8 cellular contexts compared by ENCODE assay signal in genomic region chr7:56079450-56080185, GRCh38. TPM values are rescaled to one million over a fixed set of nuclear protein-coding genes. Genes with fewer than 3 reads are reported as not detected.
DNase-seq lines count a peak whose midpoint lies in the region; ATAC-seq and TF ChIP-seq lines count a peak whose summit lies in the region.

No MANE protein-coding gene starts in this region.

- TF ChIP-seq CTCF in stomach (IDR thresholded peaks at IDR 0.05), result peak in 5 of 7 experiments; percentile 57 to 71 (median 64)

- WGBS in stomach, 5 donors, result 26 to 47% (median 30%) methylated on average over 11 to 12 of the region's 12 CpGs

- H3K4me3 ChIP-seq in stomach, result no peak overlapping the region

- peaks cover 28 to 56% (median 41%) of the 10 kb centered on the region in 4 donors for H3K36me3 ChIP-seq in stomach

- no peaks in the 10 kb centered on the region for H3K27me3 Mint-ChIP-seq in activated T-helper 17 cell treated with anti-CD3 and anti-CD28 coated beads, Interleukin-2, amount 50 U/mL, for 72 hours

- no peaks in the 10 kb centered on the region for H3K27me3 ChIP-seq in stomach

- no peak for TF ChIP-seq POLR2A in stomach (IDR thresholded peaks at IDR 0.05)

- TF ChIP-seq EP300 in stomach (IDR thresholded peaks at IDR 0.05), result no peak

- no peak overlapping the region for H3K4me3 Mint-ChIP-seq in activated T-helper 17 cell treated with anti-CD3 and anti-CD28 coated beads, Interleukin-2, amount 50 U/mL, for 72 hours

- H3K9me3 ChIP-seq in stomach, result no peaks in the 10 kb centered on the region

- peak overlapping the region; percentile 42 for H3K27ac Mint-ChIP-seq in activated T-helper 17 cell treated with anti-CD3 and anti-CD28 coated beads, Interleukin-2, amount 50 U/mL, for 72 hours

- no peak for ATAC-seq in activated T-helper 17 cell treated with anti-CD3 and anti-CD28 coated beads, Interleukin-2, amount 50 U/mL, for 72 hours (replicated peaks)
- ATAC-seq in left cardiac atrium (peak; percentile 85 to 93), GM21786 (IDR thresholded peaks at IDR 0.05; ENCODE audit: unreplicated experiment) (no peak), GM21825 (IDR thresholded peaks at IDR 0.05; ENCODE audit: unreplicated experiment) (no peak)

- H3K27ac ChIP-seq in stomach, result peak overlapping the region; percentile 5 to 79 (median 74)

- DNase-seq in Kasumi-1 (lab: John Stamatoyannopoulos, UW) (peak; percentile 93 to 94), left cardiac atrium (peak; percentile 87), stomach (peak; percentile 78), NCI-H524 treated with DMSO at 0.1 percent for 48 hours (lab: John Stamatoyannopoulos, UW) (no peak)
- no peak for DNase-seq in stimulated activated naive CD4-positive, alpha-beta T cell (lab: John Stamatoyannopoulos, UW)

- H3K36me3 Mint-ChIP-seq in activated T-helper 17 cell treated with anti-CD3 and anti-CD28 coated beads, Interleukin-2, amount 50 U/mL, for 72 hours (ENCODE audit: low read depth), result peaks cover 53% of the 10 kb centered on the region

- H3K9me3 Mint-ChIP-seq in activated T-helper 17 cell treated with anti-CD3 and anti-CD28 coated beads, Interleukin-2, amount 50 U/mL, for 72 hours, result no peaks in the 10 kb centered on the region

- H3K4me1 ChIP-seq in stomach, result peaks cover 18 to 34% (median 28%) of the 10 kb centered on the region in 4 donors

- intact Hi-C loops in left cardiac atrium (cut with DNase I), result loop anchor here in 1 of 2 donors (10.0 kb wide), 1 partner anchor 75 kb away; no protein-coding TSS in a partner anchor
- intact Hi-C loops in stomach (cut with DNase I; ENCODE audit: low total_unique reads), result no loop called here

- no peaks in the 10 kb centered on the region for H3K4me1 Mint-ChIP-seq in activated T-helper 17 cell treated with anti-CD3 and anti-CD28 coated beads, Interleukin-2, amount 50 U/mL, for 72 hours

RNA-seq across cellular contexts. Expression of gene PHKG1, which starts 13.1 kb away (rescaled TPM):
- 1 to 10 TPM; 3.0 to 6.0 TPM for total RNA-seq in activated T-helper 17 cell treated with anti-CD3 and anti-CD28 coated beads, Interleukin-2, amount 50 U/mL, for 72 hours
- total RNA-seq in left cardiac atrium, result 10 to 100 TPM; 21.9 to 25.3 TPM
- 10 to 100 TPM in 2 of 5 donors, 1 to 10 TPM in 1, not detected in 2; 1.5 to 39.3 (median 11.1) TPM for total RNA-seq in stomach
- polyA plus RNA-seq in stomach, result 1 to 10 TPM in 1 of 3 donors, under 1 TPM in 1, not detected in 1; 0.31 to 1.0 TPM

RNA-seq across cellular contexts. Expression of gene SUMF2, which starts 15.5 kb away (rescaled TPM):
- 10 to 100 TPM; 88.2 to 89.6 TPM for total RNA-seq in activated T-helper 17 cell treated with anti-CD3 and anti-CD28 coated beads, Interleukin-2, amount 50 U/mL, for 72 hours
- 10 to 100 TPM; 50.6 to 52.5 TPM for total RNA-seq in left cardiac atrium
- total RNA-seq in stomach, result 100 to 1,000 TPM in 4 of 5 donors, 10 to 100 TPM in 1; 88.9 to 339 (median 120) TPM
- polyA plus RNA-seq in stomach, result 10 to 100 TPM; 40.8 to 71.5 (median 68.2) TPM

RNA-seq across cellular contexts. Expression of gene CHCHD2, which starts 26.7 kb away (rescaled TPM):
- 100 to 1,000 TPM; 498 to 792 TPM for total RNA-seq in activated T-helper 17 cell treated with anti-CD3 and anti-CD28 coated beads, Interleukin-2, amount 50 U/mL, for 72 hours
- total RNA-seq in left cardiac atrium (100 to 1,000 TPM; 430 to 503 TPM), stomach (100 to 1,000 TPM in 3 of 5 donors, 10 to 100 TPM in 2; 43.7 to 232 (median 149) TPM)
- 100 to 1,000 TPM; 455 to 710 (median 659) TPM for polyA plus RNA-seq in stomach

RNA-seq across cellular contexts. Expression of gene CCT6A, which starts 28.1 kb away (rescaled TPM):
- total RNA-seq in activated T-helper 17 cell treated with anti-CD3 and anti-CD28 coated beads, Interleukin-2, amount 50 U/mL, for 72 hours, result 100 to 1,000 TPM; 108 to 232 TPM
- total RNA-seq in left cardiac atrium, result 10 to 100 TPM; 61.9 to 74.9 TPM
- 100 to 1,000 TPM in 3 of 5 donors, 10 to 100 TPM in 2; 36.8 to 200 (median 150) TPM for total RNA-seq in stomach
- polyA plus RNA-seq in stomach, result 100 to 1,000 TPM in 1 of 3 donors, 10 to 100 TPM in 2; 77.9 to 126 (median 78.4) TPM

RNA-seq across cellular contexts. Expression of gene PSPH, which starts 28.4 kb away (rescaled TPM):
- total RNA-seq in activated T-helper 17 cell treated with anti-CD3 and anti-CD28 coated beads, Interleukin-2, amount 50 U/mL, for 72 hours, result 10 to 100 TPM in 1 of 2 donors, 1 to 10 TPM in 1; 8.3 to 25.4 TPM
- 10 to 100 TPM in 1 of 2 donors, 1 to 10 TPM in 1; 7.5 to 13.3 TPM for total RNA-seq in left cardiac atrium
- total RNA-seq in stomach, result 10 to 100 TPM in 1 of 5 donors, 1 to 10 TPM in 3, under 1 TPM in 1; 0.45 to 53.1 (median 3.8) TPM
- polyA plus RNA-seq in stomach, result 10 to 100 TPM in 1 of 3 donors, 1 to 10 TPM in 2; 5.5 to 10.6 (median 7.3) TPM

Comparison
In these comparisons a context has a peak if more than half of its experiments do, and no peak if none do; other contexts are left out.
1. DNase-seq: peak in Kasumi-1 (2 of 2), left cardiac atrium (single experiment) and stomach (single experiment); none in stimulated activated naive CD4-positive, alpha-beta T cell (0 of 6) and NCI-H524 treated with DMSO at 0.1 percent for 48 hours (single experiment).
2. ATAC-seq: peak in left cardiac atrium (2 of 2); none in activated T-helper 17 cell treated with anti-CD3 and anti-CD28 coated beads, Interleukin-2, amount 50 U/mL, for 72 hours (single experiment), GM21786 (single experiment) and GM21825 (single experiment).